In genomic region chr14:74144789-74145188, GRCh38 we compare ENCODE assay signal across 19 cellular contexts.
"Had no signal": no experiment of that assay in that cellular context is flagged by ENCODE, and none has a peak within 500 bp of the region (broad histone marks: within the 10 kb centered on the region; RNA-seq: fewer than 3 reads in every experiment).

No MANE protein-coding gene starts in this region.

- DNase-seq: activated CD4-positive, alpha-beta memory T cell treated with anti-CD3 and anti-CD28 coated beads, Interleukin-2, amount 10 ng/mL, durations not matched to agents 7 days and 5 days; activated CD4-positive, CD25-positive, alpha-beta regulatory T cell treated with anti-CD3 and anti-CD28 coated beads, Interleukin-2, amount 50 U/mL, for 72 hours; activated gamma-delta T cell; activated naive CD8-positive, alpha-beta T cell treated with anti-CD3 and anti-CD28 coated beads for 36 hours; activated T-cell treated with anti-CD3 and anti-CD28 coated beads, Interleukin-2, amount 50 U/mL, for 4 hours; cerebellar nuclear complex; effector memory CD4-positive, alpha-beta T cell; head of caudate nucleus; mucosa of descending colon; stimulated activated CD4-positive, alpha-beta T cell treated with anti-CD3 and anti-CD28 coated beads, Interleukin-2, amount 100 ng/mL, for 48 hours; stimulated activated naive CD4-positive, alpha-beta T cell; T-cell; tibial artery; uterus had no signal

- H3K9me3 ChIP-seq: breast epithelium, mucosa of descending colon, tibial artery, uterus had no signal

- H3K27ac ChIP-seq: breast epithelium, tibial artery, uterus had no signal

- ATAC-seq: activated T-cell treated with anti-CD3 and anti-CD28 coated beads, Interleukin-2, amount 50 U/mL, for 4 hours; mucosa of descending colon; naive thymus-derived CD8-positive, alpha-beta T cell; T-cell had no signal

- H3K27me3 Mint-ChIP-seq: activated CD4-positive, alpha-beta memory T cell treated with anti-CD3 and anti-CD28 coated beads, Interleukin-2, amount 10 ng/mL, durations not matched to agents 7 days and 5 days; activated naive CD8-positive, alpha-beta T cell treated with anti-CD3 and anti-CD28 coated beads for 36 hours; dendritic cell treated with granulocyte-macrophage colony-stimulating factor and Interleukin-4, amounts not matched to agents 40 ng/mL and 50 ng/mL, for 4 days; memory B cell; naive thymus-derived CD8-positive, alpha-beta T cell; T-cell had no signal

- H3K4me3 Mint-ChIP-seq: activated CD4-positive, alpha-beta memory T cell treated with anti-CD3 and anti-CD28 coated beads, Interleukin-2, amount 10 ng/mL, durations not matched to agents 7 days and 5 days; activated naive CD8-positive, alpha-beta T cell treated with anti-CD3 and anti-CD28 coated beads for 36 hours; activated T-cell treated with anti-CD3 and anti-CD28 coated beads, Interleukin-2, amount 50 U/mL, for 4 hours; dendritic cell treated with granulocyte-macrophage colony-stimulating factor and Interleukin-4, amounts not matched to agents 40 ng/mL and 50 ng/mL, for 4 days; memory B cell; naive thymus-derived CD8-positive, alpha-beta T cell; T-cell had no signal

- H3K4me3 ChIP-seq: breast epithelium, mucosa of descending colon, tibial artery, uterus had no signal

- H3K4me1 ChIP-seq: breast epithelium, tibial artery, uterus had no signal

- H3K9me3 Mint-ChIP-seq: activated CD4-positive, alpha-beta memory T cell treated with anti-CD3 and anti-CD28 coated beads, Interleukin-2, amount 10 ng/mL, durations not matched to agents 7 days and 5 days; activated naive CD8-positive, alpha-beta T cell treated with anti-CD3 and anti-CD28 coated beads for 36 hours; activated T-cell treated with anti-CD3 and anti-CD28 coated beads, Interleukin-2, amount 50 U/mL, for 4 hours; dendritic cell treated with granulocyte-macrophage colony-stimulating factor and Interleukin-4, amounts not matched to agents 40 ng/mL and 50 ng/mL, for 4 days; memory B cell; naive thymus-derived CD8-positive, alpha-beta T cell; T-cell had no signal

- H3K27ac Mint-ChIP-seq: activated CD4-positive, alpha-beta memory T cell treated with anti-CD3 and anti-CD28 coated beads, Interleukin-2, amount 10 ng/mL, durations not matched to agents 7 days and 5 days; activated naive CD8-positive, alpha-beta T cell treated with anti-CD3 and anti-CD28 coated beads for 36 hours; dendritic cell treated with granulocyte-macrophage colony-stimulating factor and Interleukin-4, amounts not matched to agents 40 ng/mL and 50 ng/mL, for 4 days; memory B cell; T-cell had no signal

- FAIRE-seq: frontal cortex had no signal

- H3K27me3 ChIP-seq: breast epithelium, tibial artery, uterus had no signal

- H3K36me3 ChIP-seq: breast epithelium, tibial artery, uterus had no signal
